Comparison of ENCODE assay signal across 2 cellular contexts in genomic region chr1:6472391-6472790, GRCh38.
A peak's percentile ranks its signal among the peaks of the same experiment; 100 is the strongest.
TF ChIP-seq lines count a peak whose summit lies in the region.

No MANE protein-coding gene starts in this region.

TF ChIP-seq in HEK293, 187 proteins besides CTCF, POLR2A, EP300 and RAD21:
- TF ChIP-seq ZNF785 (tag by site-specific recombination; IDR thresholded peaks at IDR 0.05) (peak; percentile 49; the same call in 1 of the 2 replicates), ZNF677 (tag by site-specific recombination; IDR thresholded peaks at IDR 0.05) (no peak)

TF ChIP-seq in K562, 482 proteins besides CTCF, POLR2A, EP300 and RAD21:
- TF ChIP-seq ZNF263 (CRISPR knock-in tag; IDR thresholded peaks at IDR 0.05; ENCODE audit: borderline replicate concordance) (peak; percentile 14; the same call in 1 of the 2 replicates), SRSF7 (optimal IDR thresholded peaks at IDR 0.05; ENCODE audit: low read depth, low read length) (no peak), TEAD2 (tag; IDR thresholded peaks at IDR 0.05) (no peak), CREB1 (IDR thresholded peaks at IDR 0.05) (no peak), CREB1 (CRISPR knock-in tag; IDR thresholded peaks at IDR 0.05) (peak; percentile 51; the same call in 1 of the 2 replicates), SMARCE1 (IDR thresholded peaks at IDR 0.05) (no peak), SMC3 (conservative IDR thresholded peaks at IDR 0.05; ENCODE audit: insufficient read depth, low read depth, low read length) (peak; percentile 34; the same call in 1 of the 2 replicates), CREM (IDR thresholded peaks at IDR 0.05; ENCODE audit: low read depth) (peak; percentile 31; the same call in 1 of the 2 replicates), ZMIZ1 (IDR thresholded peaks at IDR 0.05; ENCODE audit: low read depth in 2 of 2, low read length in 2 of 2) (no peak), HCFC1 (IDR thresholded peaks at IDR 0.05; ENCODE audit: low read depth, low read length) (peak; percentile 45), E2F6 (IDR thresholded peaks at IDR 0.05; ENCODE audit: borderline replicate concordance in 1 of 2, extremely low read depth in 1 of 2, insufficient read depth in 1 of 2, insufficient read length in 1 of 2, low read depth in 1 of 2, low read length in 1 of 2, poor library complexity in 1 of 2, severe bottlenecking in 1 of 2) (peak in 1 of 2 experiments; percentile 20), ZNF764 (CRISPR knock-in tag; IDR thresholded peaks at IDR 0.05; ENCODE audit: low read depth) (peak; percentile 74), NR1H2 (CRISPR knock-in tag; IDR thresholded peaks at IDR 0.05) (0 out of 2 replicates have a peak, but pooled peaks have one; percentile 44), ZNF124 (CRISPR knock-in tag; IDR thresholded peaks at IDR 0.05) (no peak), ZNF217 (CRISPR knock-in tag; IDR thresholded peaks at IDR 0.05) (no peak), GATA2 (CRISPR knock-in tag; IDR thresholded peaks at IDR 0.05) (0 out of 2 replicates have a peak, but pooled peaks have one; percentile 7), PRMT5 (CRISPR knock-in tag; IDR thresholded peaks at IDR 0.05) (no peak), CTCFL (IDR thresholded peaks at IDR 0.05; ENCODE audit: borderline replicate concordance, insufficient read depth, low read depth, low read length, poor library complexity, severe bottlenecking) (peak; percentile 42), XRCC5 (IDR thresholded peaks at IDR 0.05; ENCODE audit: low read depth, low read length) (0 out of 2 replicates have a peak, but pooled peaks have one; percentile 54), GABPB1 (CRISPR knock-in tag; IDR thresholded peaks at IDR 0.05) (peak; percentile 57; the same call in 1 of the 2 replicates), BHLHE40 (IDR thresholded peaks at IDR 0.05; ENCODE audit: low read length) (peak; percentile 48; the same call in 1 of the 2 replicates)
- TF ChIP-seq, protein P1, sequence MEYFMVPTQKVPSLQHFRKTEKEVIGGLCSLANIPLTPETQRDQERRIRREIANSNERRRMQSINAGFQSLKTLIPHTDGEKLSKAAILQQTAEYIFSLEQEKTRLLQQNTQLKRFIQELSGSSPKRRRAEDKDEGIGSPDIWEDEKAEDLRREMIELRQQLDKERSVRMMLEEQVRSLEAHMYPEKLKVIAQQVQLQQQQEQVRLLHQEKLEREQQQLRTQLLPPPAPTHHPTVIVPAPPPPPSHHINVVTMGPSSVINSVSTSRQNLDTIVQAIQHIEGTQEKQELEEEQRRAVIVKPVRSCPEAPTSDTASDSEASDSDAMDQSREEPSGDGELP (CRISPR knock-in tag; IDR thresholded peaks at IDR 0.05; ENCODE audit: borderline replicate concordance): 0 out of 2 replicates have a peak, but pooled peaks have one; percentile 37
- TF ChIP-seq, protein P2, sequence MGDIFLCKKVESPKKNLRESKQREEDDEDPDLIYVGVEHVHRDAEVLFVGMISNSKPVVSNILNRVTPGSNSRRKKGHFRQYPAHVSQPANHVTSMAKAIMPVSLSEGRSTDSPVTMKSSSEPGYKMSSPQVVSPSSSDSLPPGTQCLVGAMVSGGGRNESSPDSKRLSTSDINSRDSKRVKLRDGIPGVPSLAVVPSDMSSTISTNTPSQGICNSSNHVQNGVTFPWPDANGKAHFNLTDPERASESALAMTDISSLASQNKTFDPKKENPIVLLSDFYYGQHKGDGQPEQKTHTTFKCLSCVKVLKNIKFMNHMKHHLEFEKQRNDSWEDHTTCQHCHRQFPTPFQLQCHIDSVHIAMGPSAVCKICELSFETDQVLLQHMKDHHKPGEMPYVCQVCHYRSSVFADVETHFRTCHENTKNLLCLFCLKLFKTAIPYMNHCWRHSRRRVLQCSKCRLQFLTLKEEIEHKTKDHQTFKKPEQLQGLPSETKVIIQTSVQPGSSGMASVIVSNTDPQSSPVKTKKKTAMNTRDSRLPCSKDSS (IDR thresholded peaks at IDR 0.05; ENCODE audit: low read depth, partially characterized antibody): no peak
- TF ChIP-seq, protein P3, sequence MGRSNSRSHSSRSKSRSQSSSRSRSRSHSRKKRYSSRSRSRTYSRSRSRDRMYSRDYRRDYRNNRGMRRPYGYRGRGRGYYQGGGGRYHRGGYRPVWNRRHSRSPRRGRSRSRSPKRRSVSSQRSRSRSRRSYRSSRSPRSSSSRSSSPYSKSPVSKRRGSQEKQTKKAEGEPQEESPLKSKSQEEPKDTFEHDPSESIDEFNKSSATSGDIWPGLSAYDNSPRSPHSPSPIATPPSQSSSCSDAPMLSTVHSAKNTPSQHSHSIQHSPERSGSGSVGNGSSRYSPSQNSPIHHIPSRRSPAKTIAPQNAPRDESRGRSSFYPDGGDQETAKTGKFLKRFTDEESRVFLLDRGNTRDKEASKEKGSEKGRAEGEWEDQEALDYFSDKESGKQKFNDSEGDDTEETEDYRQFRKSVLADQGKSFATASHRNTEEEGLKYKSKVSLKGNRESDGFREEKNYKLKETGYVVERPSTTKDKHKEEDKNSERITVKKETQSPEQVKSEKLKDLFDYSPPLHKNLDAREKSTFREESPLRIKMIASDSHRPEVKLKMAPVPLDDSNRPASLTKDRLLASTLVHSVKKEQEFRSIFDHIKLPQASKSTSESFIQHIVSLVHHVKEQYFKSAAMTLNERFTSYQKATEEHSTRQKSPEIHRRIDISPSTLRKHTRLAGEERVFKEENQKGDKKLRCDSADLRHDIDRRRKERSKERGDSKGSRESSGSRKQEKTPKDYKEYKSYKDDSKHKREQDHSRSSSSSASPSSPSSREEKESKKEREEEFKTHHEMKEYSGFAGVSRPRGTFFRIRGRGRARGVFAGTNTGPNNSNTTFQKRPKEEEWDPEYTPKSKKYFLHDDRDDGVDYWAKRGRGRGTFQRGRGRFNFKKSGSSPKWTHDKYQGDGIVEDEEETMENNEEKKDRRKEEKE (IDR thresholded peaks at IDR 0.05; ENCODE audit: borderline replicate concordance in 1 of 2, control insufficient read depth in 1 of 2, low read depth in 2 of 2, low read length in 1 of 2): no peak
